In genomic region chr15:53759333-53759975, GRCh38 we compare ENCODE assay signal across 12 cellular contexts. TPM values are rescaled to one million over a fixed set of nuclear protein-coding genes. Genes with fewer than 3 reads are reported as not detected.
A peak's percentile ranks its signal among the peaks of the same experiment; 100 is the strongest.
DNase-seq lines count a peak whose midpoint lies in the region; ATAC-seq, FAIRE-seq and TF ChIP-seq lines count a peak whose summit lies in the region.
"Had no signal": no experiment of that assay in that cellular context is flagged by ENCODE, and none has a peak within 500 bp of the region (broad histone marks: within the 10 kb centered on the region; RNA-seq: fewer than 3 reads in every experiment).

WDR72 (minus strand) TSS chr15:53759663; CDS start chr15:53733149, 26,514 bp downstream.

- no peak within 1 kb of the TSS for H3K27ac ChIP-seq in A549
- no peak within 1 kb of the TSS for H3K27ac ChIP-seq in endodermal cell (ENCODE audit: low read depth, low read length)
- H3K27ac ChIP-seq: BLaER1 treated with 17β-estradiol and CSF1 and Interleukin-3, amounts not matched to agents 10 nM and 100 nM had no signal

- H3K36me3 ChIP-seq in endodermal cell (ENCODE audit: control insufficient read depth, insufficient read depth, low read length) (no peaks in the 10 kb centered on the region), mucosa of descending colon (ENCODE audit: low read depth) (no peaks in the 10 kb centered on the region)
- H3K36me3 ChIP-seq: BLaER1 treated with 17β-estradiol and CSF1 and Interleukin-3, amounts not matched to agents 10 nM and 100 nM had no signal

- FAIRE-seq in A549 (lab: Jason Lieb, UNC): no peak
- FAIRE-seq: GM18507 had no signal

- no peak for TF ChIP-seq POLR2A in A549 (IDR thresholded peaks at IDR 0.05; ENCODE audit: low read length)

- no peak within 1 kb of the TSS for H3K27ac Mint-ChIP-seq in endodermal cell
- H3K27ac Mint-ChIP-seq: activated naive CD8-positive, alpha-beta T cell treated with anti-CD3 and anti-CD28 coated beads, Interleukin-2, amount 10 ng/mL, durations not matched to agents 7 days and 5 days had no signal

- POLR2A ChIA-PET in A549 (lab: Yijun Ruan, JAX): no interaction called here

- no peaks in the 10 kb centered on the region for H3K36me3 Mint-ChIP-seq in endodermal cell (ENCODE audit: low read depth)
- H3K36me3 Mint-ChIP-seq: activated naive CD8-positive, alpha-beta T cell treated with anti-CD3 and anti-CD28 coated beads, Interleukin-2, amount 10 ng/mL, durations not matched to agents 7 days and 5 days had no signal

- TF ChIP-seq CTCF in A549 (IDR thresholded peaks at IDR 0.05) (no peak), endodermal cell (conservative IDR thresholded peaks at IDR 0.05) (no peak), mucosa of descending colon (IDR thresholded peaks at IDR 0.05) (no peak)

- TF ChIP-seq RAD21 in A549 (conservative IDR thresholded peaks at IDR 0.05 in 1 of 2, IDR thresholded peaks at IDR 0.05 in 1 of 2): no peak

- H3K9ac ChIP-seq in endodermal cell (ENCODE audit: extremely low read depth, low read length, poor library complexity, severe bottlenecking): no peak within 1 kb of the TSS
- H3K9ac ChIP-seq: BLaER1 treated with 17β-estradiol and CSF1 and Interleukin-3, amounts not matched to agents 10 nM and 100 nM had no signal

- CTCF ChIA-PET in A549 (lab: Yijun Ruan, JAX): no interaction called here

- ATAC-seq in A549 (no peak), mucosa of descending colon (peak; percentile 85), HG03097 (IDR thresholded peaks at IDR 0.05; ENCODE audit: low FRiP score, unreplicated experiment) (no peak), HG02938 (IDR thresholded peaks at IDR 0.05; ENCODE audit: unreplicated experiment) (no peak)

- no peaks in the 10 kb centered on the region for H3K4me1 ChIP-seq in A549
- no peaks in the 10 kb centered on the region for H3K4me1 ChIP-seq in endodermal cell (ENCODE audit: control insufficient read depth, insufficient read depth, low read length)
- H3K4me1 ChIP-seq in mucosa of descending colon (ENCODE audit: low read depth): no peaks in the 10 kb centered on the region
- H3K4me1 ChIP-seq: BLaER1 treated with 17β-estradiol and CSF1 and Interleukin-3, amounts not matched to agents 10 nM and 100 nM had no signal

- WGBS in A549 (ENCODE audit: missing lambda C conversion rate): 89% methylated on average over 11 of the region's 48 CpGs
- 5 to 15% methylated on average over 7 to 46 of the region's 48 CpGs for WGBS in endodermal cell (ENCODE audit: insufficient coverage in 1 of 2, insufficient read length in 1 of 2), 2 experiments

- H3K9me3 Mint-ChIP-seq in endodermal cell: no peaks in the 10 kb centered on the region

- H3K4me3 Mint-ChIP-seq in endodermal cell: peak within 1 kb of the TSS; percentile 64
- H3K4me3 Mint-ChIP-seq: activated naive CD8-positive, alpha-beta T cell treated with anti-CD3 and anti-CD28 coated beads, Interleukin-2, amount 10 ng/mL, durations not matched to agents 7 days and 5 days had no signal

- DNase-seq in A549 (ENCODE audit: low read depth in 1 of 2, low spot score in 1 of 2) (no peak), HuH-7.5 (ENCODE audit: low spot score) (peak; percentile 42), endodermal cell (peak; percentile 88), mucosa of descending colon (peak; percentile 9 to 47 (median 45)), T-helper 9 cell (no peak), activated gamma-delta T cell treated with Interleukin-2 at 50 U/mL for 16 hours (no peak)
- DNase-seq: activated naive CD8-positive, alpha-beta T cell treated with anti-CD3 and anti-CD28 coated beads, Interleukin-2, amount 10 ng/mL, durations not matched to agents 7 days and 5 days had no signal

- H3K27me3 Mint-ChIP-seq in endodermal cell (ENCODE audit: insufficient read depth): peaks cover 53% of the 10 kb centered on the region

- H3K4me3 ChIP-seq in A549 (no peak within 1 kb of the TSS), endodermal cell (ENCODE audit: low read length) (peak within 1 kb of the TSS; percentile 77), mucosa of descending colon (no peak within 1 kb of the TSS)
- H3K4me3 ChIP-seq: BLaER1 treated with 17β-estradiol and CSF1 and Interleukin-3, amounts not matched to agents 10 nM and 100 nM had no signal

- H3K9me3 ChIP-seq in A549 (no peaks in the 10 kb centered on the region), endodermal cell (ENCODE audit: control insufficient read depth, low read length) (no peaks in the 10 kb centered on the region), mucosa of descending colon (no peaks in the 10 kb centered on the region)

- no peak within 1 kb of the TSS for H3K4me2 ChIP-seq in A549
- H3K4me2 ChIP-seq: BLaER1 treated with 17β-estradiol and CSF1 and Interleukin-3, amounts not matched to agents 10 nM and 100 nM had no signal

- H3K4me1 Mint-ChIP-seq in endodermal cell: peaks cover 5% of the 10 kb centered on the region
- H3K4me1 Mint-ChIP-seq: activated naive CD8-positive, alpha-beta T cell treated with anti-CD3 and anti-CD28 coated beads, Interleukin-2, amount 10 ng/mL, durations not matched to agents 7 days and 5 days had no signal

- intact Hi-C loops in mucosa of descending colon (cut with DNase I, micrococcal nuclease): no loop called here

- peaks cover 38% of the 10 kb centered on the region for H3K27me3 ChIP-seq in endodermal cell (ENCODE audit: control insufficient read depth, insufficient read depth, low read length, poor library complexity, severe bottlenecking)
- H3K27me3 ChIP-seq: BLaER1 treated with 17β-estradiol and CSF1 and Interleukin-3, amounts not matched to agents 10 nM and 100 nM had no signal

- no peak for TF ChIP-seq EP300 in A549 (IDR thresholded peaks at IDR 0.05)

TF ChIP-seq in A549, 52 proteins besides CTCF, POLR2A, EP300 and RAD21:
- TF ChIP-seq EHMT2 (IDR thresholded peaks at IDR 0.05; ENCODE audit: low read depth): no peak
- TF ChIP-seq FOSB (CRISPR knock-in tag; IDR thresholded peaks at IDR 0.05): no peak
- TF ChIP-seq KDM5A (IDR thresholded peaks at IDR 0.05): no peak
- no peak for TF ChIP-seq NFE2L2 (conservative IDR thresholded peaks at IDR 0.05; ENCODE audit: low read length)
- TF ChIP-seq CBX2 (IDR thresholded peaks at IDR 0.05; ENCODE audit: borderline replicate concordance, low read depth): no peak
- TF ChIP-seq ZSCAN20 (CRISPR knock-in tag; IDR thresholded peaks at IDR 0.05): no peak
- TF ChIP-seq CBX8 (IDR thresholded peaks at IDR 0.05): no peak
- no peak for TF ChIP-seq MAZ (IDR thresholded peaks at IDR 0.05; ENCODE audit: borderline replicate concordance, low read depth, low read length)
- no peak for TF ChIP-seq HDAC2 (IDR thresholded peaks at IDR 0.05)
- no peak for TF ChIP-seq ESRRA (IDR thresholded peaks at IDR 0.05; ENCODE audit: borderline replicate concordance, low read length)
- no peak for TF ChIP-seq CHD4 (IDR thresholded peaks at IDR 0.05; ENCODE audit: borderline replicate concordance)
- TF ChIP-seq BCL3 (IDR thresholded peaks at IDR 0.05): no peak
- TF ChIP-seq MAX (IDR thresholded peaks at IDR 0.05): no peak
- TF ChIP-seq SREBF2 (IDR thresholded peaks at IDR 0.05): no peak
- no peak for TF ChIP-seq RFX5 (IDR thresholded peaks at IDR 0.05)
- no peak for TF ChIP-seq RNF2 (IDR thresholded peaks at IDR 0.05; ENCODE audit: borderline replicate concordance, low read depth)
- TF ChIP-seq ZFP36 (IDR thresholded peaks at IDR 0.05; ENCODE audit: borderline replicate concordance, partially characterized antibody): no peak
- TF ChIP-seq CEBPB (IDR thresholded peaks at IDR 0.05): no peak
- TF ChIP-seq HMGXB4 (CRISPR knock-in tag; IDR thresholded peaks at IDR 0.05; ENCODE audit: borderline replicate concordance): no peak

RNA-seq across cellular contexts. Expression of gene WDR72, which starts in this region (rescaled TPM):
- 24.6 and 28.5 TPM in 2 replicates for polyA plus RNA-seq in A549 (2011; rRNA removed)
- polyA plus RNA-seq in A549 (2012; cell fraction: cytosol; rRNA removed): 4.2 and 5.5 TPM in 2 replicates
- polyA plus RNA-seq in A549 (2012; cell fraction: nucleus; rRNA removed): 5.5 and 6.4 TPM in 2 replicates
- polyA plus RNA-seq in A549 (2017; fragmentation: RNase III; extraction: RNeasy Plus Mini Kit Qiagen cat#74134 plus additional on column Dnase treatment): 11.1 to 12.3 TPM (median 12.0 TPM) in 3 replicates
- polyA minus RNA-seq in A549 (2011; rRNA and poly(A)+ RNA removed): 27.8 and 30.6 TPM in 2 replicates
- total RNA-seq in endodermal cell: 10 to 100 TPM in 1 of 2 donors, 1 to 10 TPM in 1; 4.1 to 12.2 TPM
- 1.9 TPM for polyA plus RNA-seq in endodermal cell (2013, experiment 1 of 2)
- polyA plus RNA-seq in endodermal cell (2013, experiment 2 of 2): 0.79 TPM
- under 1 TPM; 0.19 to 0.52 (median 0.41) TPM for total RNA-seq in mucosa of descending colon
- total RNA-seq: activated naive CD8-positive, alpha-beta T cell treated with anti-CD3 and anti-CD28 coated beads, Interleukin-2, amount 10 ng/mL, durations not matched to agents 7 days and 5 days; posterior vena cava had no signal

Comparison
In these comparisons a context has a peak if more than half of its experiments do, and no peak if none do; other contexts are left out.
1. Peak in DNase-seq and ATAC-seq in mucosa of descending colon; RNA of the gene not detected or under 1 TPM.
2. DNase-seq: peak in HuH-7.5 (single experiment) and endodermal cell (single experiment); none in A549 (0 of 2), T-helper 9 cell (single experiment) and activated gamma-delta T cell treated with Interleukin-2 at 50 U/mL for 16 hours (single experiment).